ENCODE assay signal across 14 cellular contexts in genomic region chr12:26918321-26919215, GRCh38. TPM values are rescaled to one million over a fixed set of nuclear protein-coding genes. Genes with fewer than 3 reads are reported as not detected.
A peak's percentile ranks its signal among the peaks of the same experiment; 100 is the strongest.
DNase-seq lines count a peak whose midpoint lies in the region; ATAC-seq and TF ChIP-seq lines count a peak whose summit lies in the region.
"Had no signal": no experiment of that assay in that cellular context is flagged by ENCODE, and none has a peak within 500 bp of the region (broad histone marks: within the 10 kb centered on the region; RNA-seq: fewer than 3 reads in every experiment).

No MANE protein-coding gene starts in this region.

- H3K4me1 ChIP-seq in left ventricle myocardium inferior (no peaks in the 10 kb centered on the region), right lobe of liver (no peaks in the 10 kb centered on the region), upper lobe of right lung (no peaks in the 10 kb centered on the region)

- TF ChIP-seq CTCF in left ventricle myocardium inferior (IDR thresholded peaks at IDR 0.05; ENCODE audit: borderline replicate concordance) (peak; percentile 24), right lobe of liver (IDR thresholded peaks at IDR 0.05) (peak in 3 of 4 donors; percentile 20 to 22 (median 20)), upper lobe of right lung (IDR thresholded peaks at IDR 0.05) (peak; percentile 27), natural killer cell (IDR thresholded peaks at IDR 0.05) (no peak)

- H3K4me3 ChIP-seq in left ventricle myocardium inferior (no peak overlapping the region), right lobe of liver (no peak overlapping the region), upper lobe of right lung (no peak overlapping the region)
- H3K4me3 ChIP-seq: heart right ventricle had no signal

- H3K9me3 Mint-ChIP-seq in natural killer cell = no peaks in the 10 kb centered on the region
- H3K9me3 Mint-ChIP-seq: activated T-cell treated with anti-CD3 and anti-CD28 coated beads, Interleukin-2, amount 50 U/mL, for 4 hours; naive B cell had no signal

- H3K27ac ChIP-seq in left ventricle myocardium inferior (replicated peaks) (no peak overlapping the region), right lobe of liver (no peak overlapping the region), upper lobe of right lung (no peak overlapping the region)
- H3K27ac ChIP-seq: heart right ventricle had no signal

- peaks cover 78% of the 10 kb centered on the region for H3K36me3 ChIP-seq in left ventricle myocardium inferior
- H3K36me3 ChIP-seq in right lobe of liver = peaks cover 0 to 15% (median 8%) of the 10 kb centered on the region in 4 donors
- H3K36me3 ChIP-seq in upper lobe of right lung = peaks cover 50% of the 10 kb centered on the region

- intact Hi-C loops in left ventricle myocardium inferior (cut with micrococcal nuclease) (no loop called here), Right ventricle myocardium superior (cut with DNase I) (no loop called here), right lobe of liver (cut with DNase I) (no loop called here), upper lobe of right lung (cut with DNase I) (no loop called here), natural killer cell (cut with micrococcal nuclease) (no loop called here)

- H3K27ac Mint-ChIP-seq in natural killer cell = peak overlapping the region in 1 of 2 donors; percentile 28

- ATAC-seq in Right ventricle myocardium superior (ENCODE audit: poor library complexity) (no peak), right lobe of liver (peak in 1 of 4 donors; percentile 38), upper lobe of right lung (no peak), natural killer cell (no peak)
- ATAC-seq: activated T-cell treated with anti-CD3 and anti-CD28 coated beads, Interleukin-2, amount 50 U/mL, for 4 hours; heart right ventricle had no signal

- peaks cover 8% of the 10 kb centered on the region for H3K36me3 Mint-ChIP-seq in natural killer cell

- 84% methylated on average over 4 of the region's 5 CpGs for WGBS in right lobe of liver (ENCODE audit: insufficient coverage, low coverage, low lambda C conversion rate, missing lambda C conversion rate)

- H3K27me3 ChIP-seq in left ventricle myocardium inferior (ENCODE audit: low read depth) = no peaks in the 10 kb centered on the region
- no peaks in the 10 kb centered on the region for H3K27me3 ChIP-seq in right lobe of liver
- H3K27me3 ChIP-seq in upper lobe of right lung = no peaks in the 10 kb centered on the region
- H3K27me3 ChIP-seq: heart right ventricle had no signal

- H3K9me3 ChIP-seq in left ventricle myocardium inferior (replicated peaks) (no peaks in the 10 kb centered on the region), right lobe of liver (no peaks in the 10 kb centered on the region), upper lobe of right lung (no peaks in the 10 kb centered on the region)
- H3K9me3 ChIP-seq: heart right ventricle had no signal

- H3K4me1 Mint-ChIP-seq in natural killer cell = no peaks in the 10 kb centered on the region
- H3K4me1 Mint-ChIP-seq: naive B cell had no signal

- DNase-seq in left ventricle myocardium inferior (no peak), Right ventricle myocardium superior (no peak), dermis blood vessel endothelial cell (peak; percentile 19), right lobe of liver (no peak), upper lobe of right lung (no peak), SHP77 (lab: John Stamatoyannopoulos, UW) (no peak), DMS79 treated with DMSO at 0.1 percent for 48 hours (lab: John Stamatoyannopoulos, UW) (no peak), natural killer cell (no peak)
- DNase-seq: activated T-cell treated with anti-CD3 and anti-CD28 coated beads, Interleukin-2, amount 50 U/mL, for 4 hours; GDM1; heart right ventricle; naive B cell; NCI-H2081 treated with DMSO at 0.1 percent for 48 hours; stimulated activated CD4-positive, alpha-beta T cell treated with anti-CD3 and anti-CD28 coated beads, Interleukin-15, amount 100 ng/mL, for 24 hours had no signal

- TF ChIP-seq POLR2A in right lobe of liver (IDR thresholded peaks at IDR 0.05) = no peak

- no peaks in the 10 kb centered on the region for H3K27me3 Mint-ChIP-seq in natural killer cell (ENCODE audit: low read depth in 2 of 2)
- H3K27me3 Mint-ChIP-seq: naive B cell had no signal

- no peak overlapping the region for H3K4me3 Mint-ChIP-seq in natural killer cell
- H3K4me3 Mint-ChIP-seq: activated T-cell treated with anti-CD3 and anti-CD28 coated beads, Interleukin-2, amount 50 U/mL, for 4 hours; naive B cell had no signal

RNA-seq across cellular contexts. Expression of gene INTS13, which starts 19.2 kb away (rescaled TPM):
- 24.4 TPM for total RNA-seq in left ventricle myocardium inferior
- 27.0 TPM for total RNA-seq in Right ventricle myocardium superior
- total RNA-seq in dermis blood vessel endothelial cell = 31.8 and 42.8 TPM in 2 replicates
- total RNA-seq in right lobe of liver = 10 to 100 TPM in 2 of 6 experiments, 1 to 10 TPM in 4; 6.2 to 17.2 (median 9.1) TPM
- total RNA-seq in upper lobe of right lung = 20.8 TPM
- 10 to 100 TPM; 17.5 to 20.8 (median 19.8) TPM for total RNA-seq in natural killer cell

RNA-seq across cellular contexts. Expression of gene FGFR1OP2, which starts 19.7 kb away (rescaled TPM):
- total RNA-seq in left ventricle myocardium inferior (33.9 TPM), Right ventricle myocardium superior (30.0 TPM), dermis blood vessel endothelial cell (120 and 132 TPM in 2 replicates), right lobe of liver (10 to 100 TPM; 13.3 to 29.6 (median 20.1) TPM), upper lobe of right lung (64.1 TPM), natural killer cell (10 to 100 TPM; 43.3 to 59.9 (median 45.3) TPM)
